Comparison of ENCODE assay signal across 30 cellular contexts in the genomic region with DNA sequence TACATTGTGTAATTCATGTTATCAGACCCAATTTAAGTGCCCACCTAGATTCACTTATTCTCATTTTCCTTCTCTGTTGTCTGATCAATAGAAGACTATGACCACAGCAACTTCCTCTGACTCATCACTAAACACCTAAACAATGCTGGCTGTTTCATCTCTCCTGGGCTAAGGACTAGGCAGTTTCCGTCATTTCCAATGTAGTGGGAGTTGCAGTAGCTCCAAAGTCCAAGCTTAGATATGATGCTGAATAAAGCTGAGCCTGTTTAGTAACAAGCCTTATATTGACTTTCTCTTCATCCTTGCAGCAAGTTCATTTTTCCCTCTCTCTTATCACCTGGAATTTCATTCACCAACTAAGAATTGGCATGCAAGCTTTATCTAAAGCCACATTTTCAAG. TPM values are rescaled to one million over a fixed set of nuclear protein-coding genes. Genes with fewer than 3 reads are reported as not detected.
DNase-seq lines count a peak whose midpoint lies in the region; ATAC-seq, FAIRE-seq and TF ChIP-seq lines count a peak whose summit lies in the region.
"Had no signal": no experiment of that assay in that cellular context is flagged by ENCODE, and none has a peak within 500 bp of the region (broad histone marks: within the 10 kb centered on the region; RNA-seq: fewer than 3 reads in every experiment).

No MANE protein-coding gene starts in this region.

- H3K4me3 ChIP-seq in HUES48 (ENCODE audit: low read depth, low read length) (no peak overlapping the region), GM12878 (no peak overlapping the region), esophagus squamous epithelium (no peak overlapping the region)
- H3K4me3 ChIP-seq: BLaER1 treated with 17β-estradiol and CSF1 and Interleukin-3, amounts not matched to agents 10 nM and 100 nM; cardiac muscle cell; coronary artery; MG63; stomach; tibial artery had no signal

- peak overlapping the region; percentile 33 for H3K27ac ChIP-seq in HUES48 (ENCODE audit: low read depth, low read length)
- H3K27ac ChIP-seq in GM12878 (ENCODE audit: control insufficient read depth, insufficient read depth): no peak overlapping the region
- H3K27ac ChIP-seq in esophagus squamous epithelium: no peak overlapping the region
- H3K27ac ChIP-seq: BLaER1 treated with 17β-estradiol and CSF1 and Interleukin-3, amounts not matched to agents 10 nM and 100 nM; cardiac muscle cell; coronary artery; stomach; tibial artery had no signal

- H3K27me3 ChIP-seq in HUES48 (ENCODE audit: control insufficient read depth, insufficient read depth, low read length): no peaks in the 10 kb centered on the region
- H3K27me3 ChIP-seq in GM12878 (replicated peaks in 1 of 2; ENCODE audit: control insufficient read depth in 2 of 2, insufficient read depth in 2 of 2, low read length in 1 of 2): no peaks in the 10 kb centered on the region
- H3K27me3 ChIP-seq in esophagus squamous epithelium: no peaks in the 10 kb centered on the region
- H3K27me3 ChIP-seq: BLaER1 treated with 17β-estradiol and CSF1 and Interleukin-3, amounts not matched to agents 10 nM and 100 nM; cardiac muscle cell; MG63; stomach; tibial artery had no signal

- no peaks in the 10 kb centered on the region for H4K20me1 ChIP-seq in GM12878 (ENCODE audit: control insufficient read depth, insufficient read depth)
- H4K20me1 ChIP-seq: BLaER1 treated with 17β-estradiol and CSF1 and Interleukin-3, amounts not matched to agents 10 nM and 100 nM had no signal

- FAIRE-seq in GM12878 (lab: Jason Lieb, UNC): no peak
- FAIRE-seq: keratinocyte, small intestine had no signal

- SMC1A ChIA-PET in GM12878 (lab: Charles Lee; ENCODE audit: uncharacterized antibody, unreplicated experiment): no interaction called here

- TF ChIP-seq EP300 in GM12878 (IDR thresholded peaks at IDR 0.05; ENCODE audit: borderline replicate concordance in 1 of 2, control insufficient read depth in 1 of 2, low read depth in 2 of 2, low read length in 2 of 2): no peak

- BruUV-seq in GM12878 (replicated peaks; lab: Mats Ljungman, UMichigan): no TSS peak

- TF ChIP-seq CTCF in GM12878 (IDR thresholded peaks at IDR 0.05 in 2 of 3, conservative IDR thresholded peaks at IDR 0.05 in 1 of 3; ENCODE audit: control insufficient read depth in 2 of 3, extremely low read depth in 1 of 3, insufficient read depth in 1 of 3, low read depth in 3 of 3, low read length in 3 of 3): no peak
- no peak for TF ChIP-seq CTCF in esophagus squamous epithelium (IDR thresholded peaks at IDR 0.05)

- in situ Hi-C loops in GM12878 (cut with MboI): no loop called here

- DNase-seq in ELR (ENCODE audit: low read depth) (peak; percentile 77), GM12878 (ENCODE audit: low read depth, low spot score) (no peak), kidney tubule cell (ENCODE audit: low spot score) (peak; percentile 31), esophagus squamous epithelium (lab: John Stamatoyannopoulos, UW) (no peak), GF-D8 (lab: John Stamatoyannopoulos, UW) (no peak), NCI-H2081 (lab: John Stamatoyannopoulos, UW) (no peak)
- DNase-seq: activated CD4-positive, alpha-beta T cell treated with anti-CD3 and anti-CD28 coated beads, Interleukin-2, amount 50 U/mL, for 4 hours; activated naive CD4-positive, alpha-beta T cell treated with anti-CD3 and anti-CD28 coated beads, Interleukin-2, amount 10 ng/mL, durations not matched to agents 7 days and 5 days; amniotic stem cell; COR-L47; DND-41; effector memory CD8-positive, alpha-beta T cell; KBM-7; MG63; NCI-H2029; NCI-H526 treated with DMSO at 0.1 percent for 48 hours; SIG-M5; small intestine; stimulated activated CD4-positive, alpha-beta T cell treated with anti-CD3 and anti-CD28 coated beads, Interleukin-1b, Interleukin-23, amount 100 ng/mL, for 48 hours; stomach; T-cell; tibial artery had no signal

- no peaks in the 10 kb centered on the region for H3K36me3 ChIP-seq in HUES48 (ENCODE audit: control insufficient read depth, insufficient read depth, low read length)
- no peaks in the 10 kb centered on the region for H3K36me3 ChIP-seq in GM12878 (ENCODE audit: control insufficient read depth in 2 of 2, insufficient read depth in 2 of 2, low read length in 1 of 2)
- no peaks in the 10 kb centered on the region for H3K36me3 ChIP-seq in esophagus squamous epithelium
- H3K36me3 ChIP-seq: BLaER1 treated with 17β-estradiol and CSF1 and Interleukin-3, amounts not matched to agents 10 nM and 100 nM; cardiac muscle cell; MG63; stomach; tibial artery had no signal

- H2AFZ ChIP-seq in GM12878 (ENCODE audit: control insufficient read depth, low read depth, low read length): no peak overlapping the region

- CTCF ChIA-PET in GM12878 (lab: Yijun Ruan, JAX): no interaction called here

- POLR2A ChIA-PET in GM12878 (lab: Charles Lee): no interaction called here

- no peak for TF ChIP-seq RAD21 in GM12878 (IDR thresholded peaks at IDR 0.05; ENCODE audit: insufficient read depth, low read depth, low read length)

- H3K9ac ChIP-seq in HUES48 (ENCODE audit: low read depth, low read length) (no peak overlapping the region), GM12878 (ENCODE audit: control insufficient read depth, insufficient read depth, low read length) (no peak overlapping the region)
- H3K9ac ChIP-seq: BLaER1 treated with 17β-estradiol and CSF1 and Interleukin-3, amounts not matched to agents 10 nM and 100 nM had no signal

- no peak for TF ChIP-seq POLR2A in GM12878 (IDR thresholded peaks at IDR 0.05; ENCODE audit: low read depth, low read length)
- TF ChIP-seq POLR2A in esophagus squamous epithelium (IDR thresholded peaks at IDR 0.05): no peak

- peak; percentile 50; the same call in 2 of the 3 replicates for ATAC-seq in GM12878
- ATAC-seq: effector memory CD8-positive, alpha-beta T cell; esophagus mucosa; natural killer cell treated with Interleukin-12 subunit alpha and Interleukin-12 subunit beta and Interleukin-15 and Interleukin-18, amount 100 ng/mL, for 72 hours; Panc1; T-cell had no signal

- H3K4me2 ChIP-seq in GM12878 (ENCODE audit: control insufficient read depth, insufficient read depth): no peak overlapping the region
- H3K4me2 ChIP-seq: BLaER1 treated with 17β-estradiol and CSF1 and Interleukin-3, amounts not matched to agents 10 nM and 100 nM had no signal

- RAD21 ChIA-PET in GM12878 (lab: Charles Lee; ENCODE audit: unreplicated experiment): no interaction called here

- H3K4me1 ChIP-seq in HUES48 (ENCODE audit: control insufficient read depth, insufficient read depth, low read length) (0 out of 2 replicates have a peak, but pooled peaks cover 7% of the 10 kb centered on the region), GM12878 (ENCODE audit: control insufficient read depth, insufficient read depth, low read length) (no peaks in the 10 kb centered on the region), esophagus squamous epithelium (no peaks in the 10 kb centered on the region)
- H3K4me1 ChIP-seq: BLaER1 treated with 17β-estradiol and CSF1 and Interleukin-3, amounts not matched to agents 10 nM and 100 nM; stomach; tibial artery had no signal

- intact Hi-C loops in GM12878 (cut with micrococcal nuclease; ENCODE audit: unreplicated experiment) (no loop called here), esophagus squamous epithelium (cut with DNase I) (no loop called here)

- no peaks in the 10 kb centered on the region for H3K79me2 ChIP-seq in GM12878 (ENCODE audit: control insufficient read depth, insufficient read depth, low read length)

- no peaks in the 10 kb centered on the region for H3K9me3 ChIP-seq in HUES48 (ENCODE audit: control insufficient read depth, insufficient read depth, low read length)
- H3K9me3 ChIP-seq in GM12878 (replicated peaks; ENCODE audit: control insufficient read depth, insufficient read depth, low read length): no peaks in the 10 kb centered on the region
- H3K9me3 ChIP-seq in esophagus squamous epithelium: no peaks in the 10 kb centered on the region
- H3K9me3 ChIP-seq: BLaER1 treated with 17β-estradiol and CSF1 and Interleukin-3, amounts not matched to agents 10 nM and 100 nM; MG63; stomach; tibial artery had no signal

- 0% methylated on average over 1 of the region's 1 CpG for WGBS in GM12878 (ENCODE audit: insufficient coverage, insufficient replicate concordance, low lambda C conversion rate, missing lambda C conversion rate)
- WGBS in esophagus squamous epithelium, 2 donors: 65 to 67% methylated on average over 1 of the region's 1 CpG

TF ChIP-seq in GM12878, 131 proteins besides CTCF, POLR2A, EP300 and RAD21 (continues in another document):
- TF ChIP-seq, protein P1, sequence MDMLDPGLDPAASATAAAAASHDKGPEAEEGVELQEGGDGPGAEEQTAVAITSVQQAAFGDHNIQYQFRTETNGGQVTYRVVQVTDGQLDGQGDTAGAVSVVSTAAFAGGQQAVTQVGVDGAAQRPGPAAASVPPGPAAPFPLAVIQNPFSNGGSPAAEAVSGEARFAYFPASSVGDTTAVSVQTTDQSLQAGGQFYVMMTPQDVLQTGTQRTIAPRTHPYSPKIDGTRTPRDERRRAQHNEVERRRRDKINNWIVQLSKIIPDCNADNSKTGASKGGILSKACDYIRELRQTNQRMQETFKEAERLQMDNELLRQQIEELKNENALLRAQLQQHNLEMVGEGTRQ (IDR thresholded peaks at IDR 0.05; ENCODE audit: borderline replicate concordance, low read depth, low read length): no peak

RNA-seq across cellular contexts. Expression of a gene that starts 53.5 kb away (rescaled TPM):
- total RNA-seq in GM12878 (2013; cell fraction: nucleolus; rRNA removed): 0.02 TPM in 1 of 2 replicates, not detected in the other
- total RNA-seq in GM12878 (2014; rRNA removed): 0.05 and 0.11 TPM in 2 replicates
- total RNA-seq in GM12878 (2014; rRNA removed; fragmentation: Illumina TruSeq; extraction: Trizol): 0.04 and 0.05 TPM in 2 replicates
- 0.05 and 0.08 TPM in 2 replicates for total RNA-seq in GM12878 (2021)
- polyA plus RNA-seq in GM12878 (2011; ENCODE audit: low read depth): 0.03 TPM
- polyA plus RNA-seq in GM12878 (2011; rRNA removed): 2.3 and 2.7 TPM in 2 replicates
- 1.1 and 1.6 TPM in 2 replicates for polyA plus RNA-seq in GM12878 (2011; cell fraction: cytosol; rRNA removed)
- 1.8 and 1.9 TPM in 2 replicates for polyA plus RNA-seq in GM12878 (2011; cell fraction: nucleus; rRNA removed)
- polyA plus RNA-seq in GM12878 (2012): not detected in 2 replicates
- 0.12 and 0.14 TPM in 2 replicates for polyA plus RNA-seq in GM12878 (2014; fragmentation: Illumina TruSeq; extraction: Trizol)
- polyA plus RNA-seq in GM12878 (2014; fragmentation: Nextera tagmentation; extraction: Ambion mirVana): under 1 TPM; 0.02 to 0.05 TPM
- 0.03 and 0.05 TPM in 2 replicates for polyA plus RNA-seq in GM12878 (2014; rRNA removed)
- polyA plus RNA-seq in GM12878 (2016; fragmentation: Nextera tagmentation; extraction: Ambion mirVana): under 1 TPM in 1 of 2 experiments, not detected in 1; 0.09 TPM
- 5.4 and 7.9 TPM in 2 replicates for polyA minus RNA-seq in GM12878 (2011; rRNA and poly(A)+ RNA removed)
- 0.67 and 1.1 TPM in 2 replicates for polyA minus RNA-seq in GM12878 (2011; cell fraction: cytosol; rRNA and poly(A)+ RNA removed)
- 3.7 and 5.1 TPM in 2 replicates for polyA minus RNA-seq in GM12878 (2011; cell fraction: nucleus; rRNA and poly(A)+ RNA removed)
- 1 to 10 TPM in 1 of 4 donors, under 1 TPM in 3; 0.04 to 1.9 (median 0.45) TPM for total RNA-seq in esophagus squamous epithelium

Comparison
In these comparisons a context has a peak if more than half of its experiments do, and no peak if none do; other contexts are left out.
1. DNase-seq: peak in ELR (single experiment) and kidney tubule cell (single experiment); none in GM12878 (single experiment), esophagus squamous epithelium (single experiment), GF-D8 (single experiment) and NCI-H2081 (0 of 2).